ENCODE assay signal across 1 cellular context in the genomic region with DNA sequence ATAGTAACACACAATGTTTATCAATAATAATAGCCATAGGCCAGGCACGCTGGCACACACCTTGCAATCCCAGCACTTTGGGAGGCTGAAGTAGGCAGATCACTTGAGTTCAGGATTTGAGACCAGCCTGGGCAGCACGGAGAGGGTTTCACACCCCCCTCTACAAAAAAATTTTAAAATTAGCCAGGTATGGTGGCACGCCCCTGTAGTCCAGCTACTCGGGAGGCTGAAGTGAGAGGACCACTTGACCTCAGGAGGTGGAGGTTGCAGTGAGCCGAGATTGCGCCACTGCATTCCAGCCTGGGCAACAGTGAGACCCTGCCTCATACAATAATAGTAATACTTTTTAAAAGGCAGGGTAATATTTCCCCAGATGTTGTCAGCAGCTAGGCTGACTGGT.
TF ChIP-seq lines count a peak whose summit lies in the region.

No MANE protein-coding gene starts in this region.

TF ChIP-seq in WTC11, 78 proteins besides CTCF, POLR2A, EP300 and RAD21 (continued from another document):
- TF ChIP-seq, protein P1, sequence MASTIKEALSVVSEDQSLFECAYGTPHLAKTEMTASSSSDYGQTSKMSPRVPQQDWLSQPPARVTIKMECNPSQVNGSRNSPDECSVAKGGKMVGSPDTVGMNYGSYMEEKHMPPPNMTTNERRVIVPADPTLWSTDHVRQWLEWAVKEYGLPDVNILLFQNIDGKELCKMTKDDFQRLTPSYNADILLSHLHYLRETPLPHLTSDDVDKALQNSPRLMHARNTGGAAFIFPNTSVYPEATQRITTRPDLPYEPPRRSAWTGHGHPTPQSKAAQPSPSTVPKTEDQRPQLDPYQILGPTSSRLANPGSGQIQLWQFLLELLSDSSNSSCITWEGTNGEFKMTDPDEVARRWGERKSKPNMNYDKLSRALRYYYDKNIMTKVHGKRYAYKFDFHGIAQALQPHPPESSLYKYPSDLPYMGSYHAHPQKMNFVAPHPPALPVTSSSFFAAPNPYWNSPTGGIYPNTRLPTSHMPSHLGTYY (CRISPR knock-in tag; IDR thresholded peaks at IDR 0.05), result peak; percentile 9; the same call in 1 of the 2 replicates
- TF ChIP-seq, protein P2, sequence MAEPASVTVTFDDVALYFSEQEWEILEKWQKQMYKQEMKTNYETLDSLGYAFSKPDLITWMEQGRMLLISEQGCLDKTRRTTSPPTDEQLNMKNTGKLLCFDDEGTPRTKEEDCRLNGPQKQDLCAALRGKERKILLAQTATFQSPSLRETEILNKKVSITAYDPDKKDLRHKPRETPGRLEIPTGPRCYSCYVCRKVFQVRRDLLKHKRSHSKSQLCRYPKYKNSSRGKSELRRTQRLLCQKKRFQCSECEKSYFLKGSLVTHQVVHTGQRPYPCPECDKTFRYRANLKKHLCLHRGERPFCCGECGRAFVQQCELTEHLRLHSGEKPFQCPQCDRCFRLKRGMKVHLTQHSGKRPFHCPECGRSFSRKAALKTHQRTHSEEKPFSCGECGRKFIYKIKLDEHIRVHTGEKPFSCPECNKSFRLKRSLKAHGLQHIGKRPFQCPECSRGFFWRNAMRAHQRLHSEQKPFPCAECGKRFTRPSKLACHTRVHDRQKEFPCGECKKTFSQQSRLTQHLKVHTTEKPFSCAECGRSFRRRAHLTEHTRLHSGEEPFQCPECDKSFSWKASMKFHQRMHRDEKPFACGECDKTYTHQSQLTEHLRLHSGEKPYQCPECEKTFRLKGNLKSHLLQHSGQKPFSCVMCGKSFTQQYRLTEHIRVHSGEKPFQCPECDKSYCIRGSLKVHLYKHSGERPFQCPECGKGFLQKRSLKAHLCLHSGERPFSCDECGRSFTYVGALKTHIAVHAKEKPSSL (CRISPR knock-in tag; conservative IDR thresholded peaks at IDR 0.05), result 0 out of 2 replicates have a peak, but pooled peaks have one; percentile 3
- TF ChIP-seq OVOL2 (CRISPR knock-in tag; IDR thresholded peaks at IDR 0.05; ENCODE audit: borderline replicate concordance) (no peak), RELA (CRISPR knock-in tag; IDR thresholded peaks at IDR 0.05; ENCODE audit: borderline replicate concordance) (no peak), ZNF671 (CRISPR knock-in tag; IDR thresholded peaks at IDR 0.05) (peak; percentile 47; the same call in 1 of the 2 replicates), ESRRA (CRISPR knock-in tag; IDR thresholded peaks at IDR 0.05; ENCODE audit: borderline replicate concordance) (no peak)
- TF ChIP-seq, protein P3, sequence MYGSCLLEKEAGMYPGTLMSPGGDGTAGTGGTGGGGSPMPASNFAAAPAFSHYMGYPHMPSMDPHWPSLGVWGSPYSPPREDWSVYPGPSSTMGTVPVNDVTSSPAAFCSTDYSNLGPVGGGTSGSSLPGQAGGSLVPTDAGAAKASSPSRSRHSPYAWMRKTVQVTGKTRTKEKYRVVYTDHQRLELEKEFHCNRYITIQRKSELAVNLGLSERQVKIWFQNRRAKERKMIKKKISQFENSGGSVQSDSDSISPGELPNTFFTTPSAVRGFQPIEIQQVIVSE (CRISPR knock-in tag; IDR thresholded peaks at IDR 0.05; ENCODE audit: borderline replicate concordance), result no peak
- TF ChIP-seq, protein P4, sequence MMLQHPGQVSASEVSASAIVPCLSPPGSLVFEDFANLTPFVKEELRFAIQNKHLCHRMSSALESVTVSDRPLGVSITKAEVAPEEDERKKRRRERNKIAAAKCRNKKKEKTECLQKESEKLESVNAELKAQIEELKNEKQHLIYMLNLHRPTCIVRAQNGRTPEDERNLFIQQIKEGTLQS (CRISPR knock-in tag; conservative IDR thresholded peaks at IDR 0.05), result no peak
